8 cellular contexts compared by ENCODE assay signal in genomic region chr13:26253787-26254582, GRCh38. TPM values are rescaled to one million over a fixed set of nuclear protein-coding genes. Genes with fewer than 3 reads are reported as not detected.
DNase-seq lines count a peak whose midpoint lies in the region; ATAC-seq and TF ChIP-seq lines count a peak whose summit lies in the region.

Gene CDK8 (plus strand): TSS chr13:26254129. CDS start chr13:26254642, 513 bp downstream.

- 0 to 1% (median 0%) methylated on average over 3 to 79 of the region's 79 CpGs for WGBS in adrenal gland, 4 donors
- WGBS in heart right ventricle, 2 donors: 1% methylated on average over 76 to 79 of the region's 79 CpGs
- WGBS in upper lobe of left lung, 2 donors: 1 to 2% methylated on average over 10 to 72 of the region's 79 CpGs

- peaks cover 9 to 22% of the 10 kb centered on the region in 2 donors for H3K4me1 ChIP-seq in adrenal gland (replicated peaks in 1 of 2)
- H3K4me1 ChIP-seq in heart right ventricle: peaks cover 0 to 35% (median 25%) of the 10 kb centered on the region in 9 donors
- peaks cover 13 to 27% (median 15%) of the 10 kb centered on the region in 4 donors for H3K4me1 ChIP-seq in upper lobe of left lung

- H3K4me3 ChIP-seq in adrenal gland (peak within 1 kb of the TSS; percentile 35 to 93 (median 83)), heart right ventricle (peak within 1 kb of the TSS; percentile 74 to 98 (median 88)), upper lobe of left lung (peak within 1 kb of the TSS; percentile 79 to 99 (median 92))

- H3K36me3 ChIP-seq in adrenal gland (replicated peaks in 1 of 2) (no peaks in the 10 kb centered on the region), heart right ventricle (no peaks in the 10 kb centered on the region), upper lobe of left lung (no peaks in the 10 kb centered on the region)

- ATAC-seq in HG02884 (IDR thresholded peaks at IDR 0.05; ENCODE audit: unreplicated experiment) (peak; percentile 80), heart right ventricle (peak; percentile 94 to 98 (median 97)), upper lobe of left lung (ENCODE audit: low FRiP score in 2 of 2) (peak; percentile 97)

- H3K9me3 ChIP-seq in adrenal gland (replicated peaks in 1 of 3) (no peaks in the 10 kb centered on the region), heart right ventricle (no peaks in the 10 kb centered on the region), upper lobe of left lung (no peaks in the 10 kb centered on the region)

- TF ChIP-seq CTCF in adrenal gland (IDR thresholded peaks at IDR 0.05) (no peak), heart right ventricle (IDR thresholded peaks at IDR 0.05) (peak in 1 of 9 donors; percentile 18), upper lobe of left lung (IDR thresholded peaks at IDR 0.05) (peak in 1 of 6 experiments; percentile 16)

- H3K27me3 ChIP-seq in adrenal gland: no peaks in the 10 kb centered on the region
- no peaks in the 10 kb centered on the region for H3K27me3 ChIP-seq in heart right ventricle
- H3K27me3 ChIP-seq in upper lobe of left lung: no peaks in the 10 kb centered on the region

- intact Hi-C loops in adrenal gland (cut with DNase I): no loop called here
- intact Hi-C loops in heart right ventricle (cut with DNase I): loop anchor here in 4 of 10 donors (1.0 to 10.0 kb wide), 6 partner anchors 32 to 303 kb away; partner anchors contain the start of genes RNF6 (in 1 of the 4) and WASF3 (in 1 of the 4)
- intact Hi-C loops in posterior cingulate gyrus (cut with DNase I): loop anchor here (2.0 to 10.0 kb wide), 2 partner anchors 31 to 441 kb away; partner anchors contain the start of gene RNF6

- TF ChIP-seq EP300 in upper lobe of left lung (IDR thresholded peaks at IDR 0.05): no peak

- DNase-seq in NCI-H146 treated with DMSO at 0.1 percent for 48 hours (lab: John Stamatoyannopoulos, UW; ENCODE audit: unreplicated experiment) (peak; percentile 95), T-helper 1 cell (peak; percentile 74 to 89 (median 83)), adrenal gland (peak; percentile 87 to 92 (median 89)), heart right ventricle (peak; percentile 92 to 94), posterior cingulate gyrus (peak; percentile 84 to 98 (median 90)), upper lobe of left lung (peak; percentile 89 to 96)

- peak; percentile 74 for TF ChIP-seq POLR2A in GM15510 (IDR thresholded peaks at IDR 0.05; ENCODE audit: borderline replicate concordance, extremely low read depth, insufficient read length)
- TF ChIP-seq POLR2A in adrenal gland (IDR thresholded peaks at IDR 0.05): peak; percentile 31 to 83
- peak in 3 of 4 donors; percentile 42 to 74 (median 60) for TF ChIP-seq POLR2A in upper lobe of left lung (IDR thresholded peaks at IDR 0.05)

- H3K27ac ChIP-seq in adrenal gland (peak within 1 kb of the TSS; percentile 83 to 94 (median 90)), heart right ventricle (peak within 1 kb of the TSS; percentile 70 to 98 (median 94)), upper lobe of left lung (peak within 1 kb of the TSS; percentile 89 to 98 (median 94))

RNA-seq across cellular contexts. Expression of gene CDK8, which starts in this region (rescaled TPM):
- 10 to 100 TPM in 5 of 8 donors, 1 to 10 TPM in 3; 7.7 to 18.3 (median 10.6) TPM for total RNA-seq in adrenal gland
- polyA plus RNA-seq in adrenal gland: 10 to 100 TPM; 10.2 to 28.5 (median 12.0) TPM
- 10 to 100 TPM in 2 of 10 donors, 1 to 10 TPM in 8; 6.4 to 11.0 (median 9.2) TPM for total RNA-seq in heart right ventricle
- 10 to 100 TPM in 1 of 2 donors, 1 to 10 TPM in 1; 9.1 to 12.5 TPM for polyA plus RNA-seq in heart right ventricle
- total RNA-seq in upper lobe of left lung: 10 to 100 TPM in 4 of 6 donors, 1 to 10 TPM in 2; 9.4 to 15.6 (median 10.8) TPM

Comparison
In these comparisons a context has a peak if more than half of its experiments do, and no peak if none do; other contexts are left out.
1. Peak in every context shown above with its lines: DNase-seq, ATAC-seq, H3K4me3 ChIP-seq and H3K27ac ChIP-seq.